In genomic region chr16:31224092-31224955, GRCh38 we compare ENCODE assay signal across 23 cellular contexts. TPM values are rescaled to one million over a fixed set of nuclear protein-coding genes. Genes with fewer than 3 reads are reported as not detected.
"Had no signal": no experiment of that assay in that cellular context is flagged by ENCODE, and none has a peak within 500 bp of the region (broad histone marks: within the 10 kb centered on the region; RNA-seq: fewer than 3 reads in every experiment).

No MANE protein-coding gene starts in this region.

- DNase-seq: effector memory CD4-positive, alpha-beta T cell; heart left ventricle; hippocampal formation; left colon; left ventricle myocardium superior; mesenchymal stem cell; naive B cell; sigmoid colon; stimulated activated CD4-positive, alpha-beta T cell treated with anti-CD3 and anti-CD28 coated beads, Interleukin-12 subunit alpha, Interleukin-12 subunit beta, amount 100 ng/mL, for 4 hours; stimulated activated naive CD4-positive, alpha-beta T cell treated with Interleukin-2 at 50 U/mL for 16 hours; upper lobe of right lung had no signal

- H3K27ac ChIP-seq: heart left ventricle, neutrophil, right atrium auricular region, sigmoid colon, skin epidermis, tibial nerve, upper lobe of right lung, vagina had no signal

- H3K27ac Mint-ChIP-seq: nephron had no signal

- H3K4me1 ChIP-seq: right atrium auricular region, sigmoid colon, tibial nerve, upper lobe of right lung had no signal

- H3K9me3 ChIP-seq: heart left ventricle, neutrophil, right atrium auricular region, sigmoid colon, tibial nerve, upper lobe of right lung, vagina had no signal

- H3K4me3 ChIP-seq: heart left ventricle, lung, right atrium auricular region, sigmoid colon, skin epidermis, tibial nerve, upper lobe of right lung, vagina had no signal

- H3K36me3 ChIP-seq: heart left ventricle, neutrophil, right atrium auricular region, sigmoid colon, tibial nerve, upper lobe of right lung, vagina had no signal

- H3K27me3 ChIP-seq: right atrium auricular region, vagina had no signal

- H3K9me3 Mint-ChIP-seq: naive B cell, nephron had no signal

- H3K4me3 Mint-ChIP-seq: nephron had no signal

- ATAC-seq: esophagus mucosa, heart left ventricle, left colon, left ventricle myocardium superior, upper lobe of right lung had no signal

RNA-seq across cellular contexts. Expression of gene PYDC1, which starts 7.4 kb away (rescaled TPM):
- total RNA-seq: esophagus mucosa, fibroblast of lung, glomerular endothelial cell, heart left ventricle, kidney epithelial cell, left colon, left ventricle myocardium superior, lung, osteocyte, right atrium auricular region, sigmoid colon, upper lobe of right lung, vagina had no signal
- polyA plus RNA-seq: fibroblast of lung, heart left ventricle, lung had no signal

RNA-seq across cellular contexts. Expression of gene TRIM72, which starts 10.4 kb away (rescaled TPM):
- total RNA-seq: fibroblast of lung, glomerular endothelial cell, kidney epithelial cell, left colon, osteocyte, vagina had no signal
- polyA plus RNA-seq: fibroblast of lung had no signal

RNA-seq across cellular contexts. Expression of gene ITGAM, which starts 35.5 kb away (rescaled TPM):
- total RNA-seq: fibroblast of lung, osteocyte had no signal
